20 cellular contexts compared by ENCODE assay signal in genomic region chr11:125297346-125297910, GRCh38.
DNase-seq lines count a peak whose midpoint lies in the region; FAIRE-seq and TF ChIP-seq lines count a peak whose summit lies in the region.
"Had no signal": no experiment of that assay in that cellular context is flagged by ENCODE, and none has a peak within 500 bp of the region (broad histone marks: within the 10 kb centered on the region; RNA-seq: fewer than 3 reads in every experiment).

No MANE protein-coding gene starts in this region.

- H4K20me1 ChIP-seq in BLaER1 (no peaks in the 10 kb centered on the region), endothelial cell of umbilical vein (replicated peaks; ENCODE audit: control insufficient read depth, extremely low read depth, insufficient read depth, low read length) (no peaks in the 10 kb centered on the region)

- TF ChIP-seq CTCF in bronchial epithelial cell (IDR thresholded peaks at IDR 0.05; ENCODE audit: insufficient read depth, low read length, severe bottlenecking) (no peak), endothelial cell of umbilical vein (IDR thresholded peaks at IDR 0.05; ENCODE audit: extremely low read depth in 1 of 2, insufficient read depth in 1 of 2, low read depth in 1 of 2, low read length in 2 of 2) (no peak), nephron progenitor cell (IDR thresholded peaks at IDR 0.05) (no peak)

- peak; percentile 47 for FAIRE-seq in bronchial epithelial cell (lab: Jason Lieb, UNC)
- FAIRE-seq in endothelial cell of umbilical vein (lab: Jason Lieb, UNC): peak; percentile 97
- FAIRE-seq: G401.6, GM12892, H1 had no signal

- H3K9me3 ChIP-seq in BLaER1 (no peaks in the 10 kb centered on the region), endothelial cell of umbilical vein (replicated peaks; ENCODE audit: control insufficient read depth, insufficient read depth, low read length) (no peaks in the 10 kb centered on the region)
- H3K9me3 ChIP-seq: Caco-2 had no signal

- H3K27me3 ChIP-seq in BLaER1 (no peaks in the 10 kb centered on the region), bronchial epithelial cell (ENCODE audit: control insufficient read depth, insufficient read depth, low read length) (peaks cover 2% of the 10 kb centered on the region), endothelial cell of umbilical vein (ENCODE audit: control insufficient read depth in 2 of 2, insufficient read depth in 2 of 2, low read length in 2 of 2) (peaks cover 0 to 2% of the 10 kb centered on the region in 2 experiments)

- peaks cover 30% of the 10 kb centered on the region for H3K36me3 Mint-ChIP-seq in nephron progenitor cell (ENCODE audit: low read depth)
- no peaks in the 10 kb centered on the region for H3K36me3 Mint-ChIP-seq in activated CD4-positive, alpha-beta T cell treated with anti-CD3 and anti-CD28 coated beads, Interleukin-2, amount 10 ng/mL, durations not matched to agents 7 days and 5 days (ENCODE audit: low read depth)
- H3K36me3 Mint-ChIP-seq: CD4-positive, CD25-positive, alpha-beta regulatory T cell; CD8-positive, alpha-beta T cell had no signal

- H3K27me3 Mint-ChIP-seq in nephron progenitor cell (ENCODE audit: low read depth, poor library complexity): peaks cover 3% of the 10 kb centered on the region
- peaks cover 8% of the 10 kb centered on the region for H3K27me3 Mint-ChIP-seq in activated CD4-positive, alpha-beta T cell treated with anti-CD3 and anti-CD28 coated beads, Interleukin-2, amount 10 ng/mL, durations not matched to agents 7 days and 5 days

- no peak for DNase-seq in bronchial epithelial cell (ENCODE audit: low read depth)
- DNase-seq in endothelial cell of umbilical vein (ENCODE audit: low read depth, low spot score): peak; percentile 63
- DNase-seq in pulmonary artery endothelial cell (ENCODE audit: low read depth, low spot score): peak; percentile 45
- DNase-seq in nephron progenitor cell: no peak
- no peak for DNase-seq in kidney glomerular epithelial cell (lab: John Stamatoyannopoulos, UW)
- no peak for DNase-seq in activated CD4-positive, alpha-beta T cell treated with anti-CD3 and anti-CD28 coated beads, Interleukin-2, amount 10 ng/mL, durations not matched to agents 7 days and 5 days
- DNase-seq: 8988T; Caco-2; CD4-positive, CD25-positive, alpha-beta regulatory T cell; CD8-positive, alpha-beta T cell; DMS153; DND-41; GM23248; H7; HCEC 1CT had no signal

- H3K36me3 ChIP-seq in BLaER1 (no peaks in the 10 kb centered on the region), bronchial epithelial cell (ENCODE audit: control insufficient read depth, insufficient read depth, low read length) (no peaks in the 10 kb centered on the region), endothelial cell of umbilical vein (ENCODE audit: control insufficient read depth in 2 of 2, extremely low read depth in 1 of 2, insufficient read depth in 2 of 2, low read length in 2 of 2) (no peaks in the 10 kb centered on the region)

- intact Hi-C loops in endothelial cell of umbilical vein (cut with micrococcal nuclease): loop anchor here (1.0 kb wide), 1 partner anchor 48 kb away; no protein-coding TSS in a partner anchor

- no peaks in the 10 kb centered on the region for H3K9me1 ChIP-seq in endothelial cell of umbilical vein (replicated peaks; ENCODE audit: control insufficient read depth, extremely low read depth, insufficient read depth, low read length)

- peak overlapping the region; percentile 21 for H2AFZ ChIP-seq in endothelial cell of umbilical vein (ENCODE audit: low read depth, low read length)
- H2AFZ ChIP-seq: GM23248 had no signal

- H3K4me2 ChIP-seq in BLaER1: peak overlapping the region; percentile 36; the same call in 1 of the 2 replicates
- peak overlapping the region; percentile 22 for H3K4me2 ChIP-seq in endothelial cell of umbilical vein (ENCODE audit: insufficient read depth, low read length)

- dilution Hi-C loops in endothelial cell of umbilical vein (cut with MboI; ENCODE audit: extremely low pct_ligation_motif_present, low sequenced_read_pairs): no loop called here

- H3K4me3 Mint-ChIP-seq in nephron progenitor cell: no peak overlapping the region
- no peak overlapping the region for H3K4me3 Mint-ChIP-seq in activated CD4-positive, alpha-beta T cell treated with anti-CD3 and anti-CD28 coated beads, Interleukin-2, amount 10 ng/mL, durations not matched to agents 7 days and 5 days
- H3K4me3 Mint-ChIP-seq: CD4-positive, CD25-positive, alpha-beta regulatory T cell; CD8-positive, alpha-beta T cell had no signal

- TF ChIP-seq POLR2A in endothelial cell of umbilical vein (IDR thresholded peaks at IDR 0.05; ENCODE audit: low read depth, low read length): peak; percentile 16

- CTCF ChIA-PET in endothelial cell of umbilical vein (lab: Charles Lee): interaction anchor here (0.7 to 2.1 kb wide), 4 partner anchors 49 to 206 kb away, joined by 3 to 16 read pairs (median 4); no protein-coding TSS in a partner anchor
- CTCF ChIA-PET in activated CD4-positive, alpha-beta T cell treated with anti-CD3 and anti-CD28 coated beads, Interleukin-2, amount 10 ng/mL, durations not matched to agents 7 days and 5 days (lab: Charles Lee): no interaction called here

- H3K4me3 ChIP-seq in BLaER1: no peak overlapping the region
- no peak overlapping the region for H3K4me3 ChIP-seq in bronchial epithelial cell (ENCODE audit: low read depth, low read length)
- no peak overlapping the region for H3K4me3 ChIP-seq in endothelial cell of umbilical vein (replicated peaks in 1 of 3; ENCODE audit: insufficient read depth in 1 of 3, low read depth in 1 of 3, low read length in 3 of 3)
- H3K4me3 ChIP-seq: GM23248 had no signal

- H3K27ac Mint-ChIP-seq in nephron progenitor cell: no peak overlapping the region
- no peak overlapping the region for H3K27ac Mint-ChIP-seq in activated CD4-positive, alpha-beta T cell treated with anti-CD3 and anti-CD28 coated beads, Interleukin-2, amount 10 ng/mL, durations not matched to agents 7 days and 5 days
- H3K27ac Mint-ChIP-seq: CD4-positive, CD25-positive, alpha-beta regulatory T cell; CD8-positive, alpha-beta T cell had no signal

- BruUV-seq in endothelial cell of umbilical vein (replicated peaks; lab: Mats Ljungman, UMichigan): no TSS peak

- H3K4me1 ChIP-seq in BLaER1 (peaks cover 23% of the 10 kb centered on the region), endothelial cell of umbilical vein (ENCODE audit: control insufficient read depth, extremely low read depth, insufficient read depth, low read length) (peaks cover 52% of the 10 kb centered on the region)
- H3K4me1 ChIP-seq: Caco-2 had no signal

- H3K9ac ChIP-seq in BLaER1: no peak overlapping the region
- H3K9ac ChIP-seq in endothelial cell of umbilical vein (replicated peaks; ENCODE audit: extremely low read depth, insufficient read depth, low read length): peak overlapping the region; percentile 11
- H3K9ac ChIP-seq: GM23248 had no signal

- H3K27ac ChIP-seq in BLaER1: no peak overlapping the region
- H3K27ac ChIP-seq in endothelial cell of umbilical vein (ENCODE audit: insufficient read depth, low read depth, low read length): peak overlapping the region; percentile 90
- H3K27ac ChIP-seq: C4-2B, GM23248 had no signal

- no peaks in the 10 kb centered on the region for H3K9me3 Mint-ChIP-seq in nephron progenitor cell
- H3K9me3 Mint-ChIP-seq in activated CD4-positive, alpha-beta T cell treated with anti-CD3 and anti-CD28 coated beads, Interleukin-2, amount 10 ng/mL, durations not matched to agents 7 days and 5 days: no peaks in the 10 kb centered on the region
- H3K9me3 Mint-ChIP-seq: CD4-positive, CD25-positive, alpha-beta regulatory T cell; CD8-positive, alpha-beta T cell had no signal

- H3K79me2 ChIP-seq in endothelial cell of umbilical vein (ENCODE audit: control insufficient read depth, insufficient read depth, low read length): no peaks in the 10 kb centered on the region

- POLR2A ChIA-PET in endothelial cell of umbilical vein (lab: Charles Lee): no interaction called here
- POLR2A ChIA-PET in activated CD4-positive, alpha-beta T cell treated with anti-CD3 and anti-CD28 coated beads, Interleukin-2, amount 10 ng/mL, durations not matched to agents 7 days and 5 days (lab: Charles Lee): no interaction called here

- H3K4me1 Mint-ChIP-seq in nephron progenitor cell: peaks cover 47% of the 10 kb centered on the region
- no peaks in the 10 kb centered on the region for H3K4me1 Mint-ChIP-seq in activated CD4-positive, alpha-beta T cell treated with anti-CD3 and anti-CD28 coated beads, Interleukin-2, amount 10 ng/mL, durations not matched to agents 7 days and 5 days
- H3K4me1 Mint-ChIP-seq: CD4-positive, CD25-positive, alpha-beta regulatory T cell had no signal

TF ChIP-seq in endothelial cell of umbilical vein, 7 proteins besides CTCF, POLR2A, EP300 and RAD21:
- no peak for TF ChIP-seq GATA2 (IDR thresholded peaks at IDR 0.05; ENCODE audit: insufficient read depth, insufficient read length, low read depth, low read length)
- peak; percentile 23 for TF ChIP-seq JUN (IDR thresholded peaks at IDR 0.05; ENCODE audit: borderline replicate concordance, insufficient read depth, insufficient read length, low read depth)
- TF ChIP-seq MYC (IDR thresholded peaks at IDR 0.05; ENCODE audit: low read depth, low read length): no peak
- peak; percentile 68 for TF ChIP-seq FOS (IDR thresholded peaks at IDR 0.05; ENCODE audit: borderline replicate concordance, insufficient read depth, low read length)
- no peak for TF ChIP-seq MAX (IDR thresholded peaks at IDR 0.05; ENCODE audit: insufficient read depth, insufficient read length)
- peak; percentile 66 for TF ChIP-seq POLR2AphosphoS5 (IDR thresholded peaks at IDR 0.05; ENCODE audit: insufficient read depth, low read depth, low read length)

Comparison
In these comparisons a context has a peak if more than half of its experiments do, and no peak if none do; other contexts are left out.
1. DNase-seq: peak in endothelial cell of umbilical vein (single experiment) and pulmonary artery endothelial cell (single experiment); none in bronchial epithelial cell (single experiment), nephron progenitor cell (single experiment), kidney glomerular epithelial cell (single experiment) and activated CD4-positive, alpha-beta T cell treated with anti-CD3 and anti-CD28 coated beads, Interleukin-2, amount 10 ng/mL, durations not matched to agents 7 days and 5 days (single experiment).